ENCODE assay signal across 34 cellular contexts in the genomic region with DNA sequence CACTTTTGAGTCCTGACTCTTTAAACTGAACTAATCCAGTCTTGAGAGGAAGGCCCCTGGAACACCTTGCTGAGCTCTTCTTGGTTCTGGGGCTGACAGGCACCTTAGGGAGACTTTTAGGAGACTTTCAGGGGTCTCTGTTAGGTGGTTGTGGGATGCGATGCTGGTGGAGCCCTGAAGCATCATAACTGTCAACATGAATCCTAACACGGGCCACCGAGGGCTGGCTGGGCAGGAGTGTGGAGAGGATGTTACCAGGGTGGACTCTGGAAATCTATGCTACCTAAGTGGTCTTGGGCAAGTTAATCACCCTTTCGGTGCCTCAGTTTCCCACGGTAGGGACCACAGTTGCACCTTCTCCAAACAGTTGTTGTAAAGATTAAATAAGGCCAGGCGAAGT.
"Had no signal": no experiment of that assay in that cellular context is flagged by ENCODE, and none has a peak within 500 bp of the region (broad histone marks: within the 10 kb centered on the region; RNA-seq: fewer than 3 reads in every experiment).

No MANE protein-coding gene starts in this region.

- H3K36me3 ChIP-seq: adrenal gland, ascending aorta, brain microvascular endothelial cell, breast epithelium, cardiac muscle cell had no signal

- FAIRE-seq: astrocyte had no signal

- ATAC-seq: activated naive CD4-positive, alpha-beta T cell treated with anti-CD3 and anti-CD28 coated beads, Interleukin-2, amount 50 U/mL, for 72 hours; activated naive CD8-positive, alpha-beta T cell treated with anti-CD3 and anti-CD28 coated beads, Interleukin-2, amount 50 U/mL, for 24 hours; activated T-cell treated with anti-CD3 and anti-CD28 coated beads, Interleukin-2, amount 50 U/mL, for 4 hours; activated T-cell treated with anti-CD3 and anti-CD28 coated beads, Interleukin-2, amount 50 U/mL, for 72 hours; activated T-helper 17 cell treated with anti-CD3 and anti-CD28 coated beads, Interleukin-2, amount 50 U/mL, for 72 hours; body of pancreas had no signal

- H3K27ac ChIP-seq: adrenal gland, ascending aorta, body of pancreas, brain microvascular endothelial cell, breast epithelium, cardiac muscle cell had no signal

- DNase-seq: activated effector memory CD4-positive, alpha-beta T cell treated with anti-CD3 and anti-CD28 coated beads, Interleukin-2, amount 50 U/mL, for 16 hours; activated effector memory CD4-positive, alpha-beta T cell treated with Interleukin-2 at 50 U/mL for 16 hours; activated gamma-delta T cell; activated gamma-delta T cell treated with Interleukin-2 at 50 U/mL for 16 hours; activated naive CD4-positive, alpha-beta T cell; activated naive CD4-positive, alpha-beta T cell treated with anti-CD3 and anti-CD28 coated beads for 36 hours; activated naive CD4-positive, alpha-beta T cell treated with anti-CD3 and anti-CD28 coated beads, Interleukin-2, amount 10 ng/mL, durations not matched to agents 7 days and 5 days; activated naive CD4-positive, alpha-beta T cell treated with anti-CD3 and anti-CD28 coated beads, Interleukin-2, amount 50 U/mL, for 16 hours; activated naive CD4-positive, alpha-beta T cell treated with Interleukin-2 at 50 U/mL for 16 hours; activated naive CD8-positive, alpha-beta T cell treated with anti-CD3 and anti-CD28 coated beads for 36 hours; activated naive CD8-positive, alpha-beta T cell treated with anti-CD3 and anti-CD28 coated beads, Interleukin-2, amount 10 ng/mL, durations not matched to agents 7 days and 5 days; activated naive CD8-positive, alpha-beta T cell treated with anti-CD3 and anti-CD28 coated beads, Interleukin-2, amount 50 U/mL, for 24 hours; activated T-cell treated with anti-CD3 and anti-CD28 coated beads for 4 hours; activated T-cell treated with anti-CD3 and anti-CD28 coated beads, Interleukin-2, amount 50 U/mL, for 1 hour; activated T-cell treated with anti-CD3 and anti-CD28 coated beads, Interleukin-2, amount 50 U/mL, for 24 hours; activated T-cell treated with anti-CD3 and anti-CD28 coated beads, Interleukin-2, amount 50 U/mL, for 4 hours; activated T-cell treated with anti-CD3 and anti-CD28 coated beads, Interleukin-2, amount 50 U/mL, for 48 hours; activated T-cell treated with anti-CD3 and anti-CD28 coated beads, Interleukin-2, amount 50 U/mL, for 72 hours; adrenal gland; amniotic stem cell; amygdala; anterior cingulate cortex; aorta; body of pancreas; brain microvascular endothelial cell; caudate nucleus; central memory CD4-positive, alpha-beta T cell; cerebellar nuclear complex had no signal

- H3K4me3 ChIP-seq: adrenal gland, ascending aorta, body of pancreas, breast epithelium, cardiac muscle cell had no signal

- H3K9me3 ChIP-seq: adrenal gland, ascending aorta, body of pancreas had no signal

- H3K4me1 ChIP-seq: ascending aorta, body of pancreas, breast epithelium had no signal

- H3K27me3 ChIP-seq: adrenal gland, ascending aorta, brain microvascular endothelial cell, breast epithelium had no signal
